Comparison of ENCODE assay signal across 1 cellular context in genomic region chr16:89037261-89038152, GRCh38.
TF ChIP-seq lines count a peak whose summit lies in the region.

No MANE protein-coding gene starts in this region.

TF ChIP-seq in A549, 52 proteins besides CTCF, POLR2A, EP300 and RAD21 (continued from another document):
- TF ChIP-seq REST (IDR thresholded peaks at IDR 0.05) (peak; percentile 92), EHMT2 (IDR thresholded peaks at IDR 0.05; ENCODE audit: low read depth) (0 out of 2 replicates have a peak, but pooled peaks have one; percentile 70), CBX2 (IDR thresholded peaks at IDR 0.05; ENCODE audit: borderline replicate concordance, low read depth) (no peak), SREBF2 (IDR thresholded peaks at IDR 0.05) (no peak)
